20 cellular contexts compared by ENCODE assay signal in genomic region chr3:71709908-71710511, GRCh38. TPM values are rescaled to one million over a fixed set of nuclear protein-coding genes. Genes with fewer than 3 reads are reported as not detected.
DNase-seq lines count a peak whose midpoint lies in the region; ATAC-seq, FAIRE-seq and TF ChIP-seq lines count a peak whose summit lies in the region.
"Had no signal": no experiment of that assay in that cellular context is flagged by ENCODE, and none has a peak within 500 bp of the region (broad histone marks: within the 10 kb centered on the region; RNA-seq: fewer than 3 reads in every experiment).

No MANE protein-coding gene starts in this region.

- peaks cover 16% of the 10 kb centered on the region for H3K4me1 ChIP-seq in A549
- H3K4me1 ChIP-seq: ascending aorta, BE2C, foreskin keratinocyte had no signal

- H3K36me3 Mint-ChIP-seq in CD4-positive, alpha-beta T cell (ENCODE audit: low read depth) = peaks cover 71% of the 10 kb centered on the region

- no peaks in the 10 kb centered on the region for H3K27me3 Mint-ChIP-seq in CD4-positive, alpha-beta T cell

- 64% methylated on average over 9 of the region's 9 CpGs for WGBS in A549 (ENCODE audit: missing lambda C conversion rate)

- H3K9me3 Mint-ChIP-seq in CD4-positive, alpha-beta T cell = no peaks in the 10 kb centered on the region
- H3K9me3 Mint-ChIP-seq: activated T-helper 1 cell treated with anti-CD3 and anti-CD28 coated beads, Interleukin-12 subunit alpha, Interleukin-12 subunit beta, Interleukin-2, Interleukin-4 antibody, amounts not matched to agents 30 ng/mL and 10 ng/mL and 1 ng/mL, durations not matched to agents 14 hours and 24 hours and 36 hours had no signal

- TF ChIP-seq RAD21 in A549 (conservative IDR thresholded peaks at IDR 0.05 in 1 of 2, IDR thresholded peaks at IDR 0.05 in 1 of 2) = no peak

- CTCF ChIA-PET in A549 (lab: Yijun Ruan, JAX) = interaction anchor here (1.1 to 2.5 kb wide), 7 partner anchors 11 to 1376 kb away, joined by 3 to 10 read pairs (median 4); no protein-coding TSS in a partner anchor
- CTCF ChIA-PET in CD4-positive, alpha-beta T cell (lab: Charles Lee) = interaction anchor here (1.0 to 2.5 kb wide), 2 partner anchors 14 to 149 kb away, joined by 3 to 10 read pairs; no protein-coding TSS in a partner anchor

- H3K36me3 ChIP-seq in bronchial epithelial cell (ENCODE audit: control insufficient read depth, insufficient read depth, low read length) = no peaks in the 10 kb centered on the region
- H3K36me3 ChIP-seq: BE2C, thoracic aorta had no signal

- FAIRE-seq in A549 (lab: Jason Lieb, UNC) = no peak
- peak; percentile 13 for FAIRE-seq in bronchial epithelial cell (lab: Jason Lieb, UNC)
- FAIRE-seq: K562 had no signal

- no peak for TF ChIP-seq POLR2A in A549 (IDR thresholded peaks at IDR 0.05; ENCODE audit: low read length)

- POLR2A ChIA-PET in A549 (lab: Yijun Ruan, JAX) = no interaction called here
- POLR2A ChIA-PET in CD4-positive, alpha-beta T cell (lab: Charles Lee) = interaction anchor here (3.3 kb wide), 1 partner anchor 13 kb away, joined by 24 read pairs; the partner anchor contains the start of gene EIF4E3

- ATAC-seq in A549 (no peak), HG02870 (IDR thresholded peaks at IDR 0.05; ENCODE audit: unreplicated experiment) (no peak)
- peak; percentile 58 for ATAC-seq in CD4-positive, alpha-beta T cell (ENCODE audit: poor library complexity)

- TF ChIP-seq CTCF in A549 (IDR thresholded peaks at IDR 0.05) (no peak), bronchial epithelial cell (IDR thresholded peaks at IDR 0.05; ENCODE audit: insufficient read depth, low read length, severe bottlenecking) (no peak), dorsolateral prefrontal cortex (IDR thresholded peaks at IDR 0.05 in 54 of 56, conservative IDR thresholded peaks at IDR 0.05 in 2 of 56; ENCODE audit: low read depth in 1 of 56, partially characterized antibody in 56 of 56) (no peak)
- no peak for TF ChIP-seq CTCF in CD4-positive, alpha-beta T cell (IDR thresholded peaks at IDR 0.05)

- no peak for DNase-seq in A549 (ENCODE audit: low read depth in 1 of 2, low spot score in 1 of 2)
- no peak for DNase-seq in CD4-positive, alpha-beta T cell
- peak; percentile 18 for DNase-seq in NCI-H774 (lab: John Stamatoyannopoulos, UW)
- DNase-seq in bronchial epithelial cell (ENCODE audit: low read depth) = no peak
- DNase-seq in ureter (ENCODE audit: low spot score) = no peak
- no peak for DNase-seq in dorsolateral prefrontal cortex
- DNase-seq: activated CD4-positive, alpha-beta T cell treated with anti-CD3 and anti-CD28 coated beads, Interleukin-2, amount 50 U/mL, for 1 hour; BE2C; DMS79; foreskin keratinocyte; left cardiac atrium; NCI-H1092; occipital lobe; stimulated activated CD4-positive, alpha-beta T cell treated with anti-CD3 and anti-CD28 coated beads, Interleukin-4, amount 100 ng/mL, for 1 hour had no signal

- intact Hi-C loops in CD4-positive, alpha-beta T cell (cut with DNase I, micrococcal nuclease) = loop anchor here (5.0 to 10.0 kb wide), 8 partner anchors 42 to 1285 kb away; partner anchors contain the start of genes FOXP1 (in 1 of the 2), GPR27 (in 1 of the 2) and PPP4R2 (in 1 of the 2)
- intact Hi-C loops in dorsolateral prefrontal cortex (cut with DNase I) = loop anchor here (5.0 to 10.0 kb wide), 5 partner anchors 147 to 1375 kb away; no protein-coding TSS in a partner anchor

- H3K4me2 ChIP-seq in A549 = no peak overlapping the region

- H3K9me3 ChIP-seq in A549 = no peaks in the 10 kb centered on the region
- H3K9me3 ChIP-seq in CD4-positive, alpha-beta T cell (ENCODE audit: control insufficient read depth, low read length) = no peaks in the 10 kb centered on the region
- H3K9me3 ChIP-seq: ascending aorta, BE2C, thoracic aorta had no signal

- H3K27ac ChIP-seq in A549 (no peak overlapping the region), dorsolateral prefrontal cortex (peak overlapping the region in 22 of 59 donors; percentile 4 to 94 (median 35))
- no peak overlapping the region for H3K27ac ChIP-seq in CD4-positive, alpha-beta T cell (ENCODE audit: low read depth, low read length)
- H3K27ac ChIP-seq: ascending aorta, foreskin keratinocyte, thoracic aorta had no signal

- peak overlapping the region; percentile 80 for H3K27ac Mint-ChIP-seq in CD4-positive, alpha-beta T cell
- H3K27ac Mint-ChIP-seq: activated T-helper 1 cell treated with anti-CD3 and anti-CD28 coated beads, Interleukin-12 subunit alpha, Interleukin-12 subunit beta, Interleukin-2, Interleukin-4 antibody, amounts not matched to agents 30 ng/mL and 10 ng/mL and 1 ng/mL, durations not matched to agents 14 hours and 24 hours and 36 hours had no signal

- H3K4me3 Mint-ChIP-seq in CD4-positive, alpha-beta T cell = no peak overlapping the region
- H3K4me3 Mint-ChIP-seq: activated T-helper 1 cell treated with anti-CD3 and anti-CD28 coated beads, Interleukin-12 subunit alpha, Interleukin-12 subunit beta, Interleukin-2, Interleukin-4 antibody, amounts not matched to agents 30 ng/mL and 10 ng/mL and 1 ng/mL, durations not matched to agents 14 hours and 24 hours and 36 hours had no signal

- H3K4me1 Mint-ChIP-seq in CD4-positive, alpha-beta T cell (ENCODE audit: low read depth) = peaks cover 93% of the 10 kb centered on the region

- no peaks in the 10 kb centered on the region for H3K27me3 ChIP-seq in CD4-positive, alpha-beta T cell (ENCODE audit: control insufficient read depth, insufficient read depth, low read length)
- no peaks in the 10 kb centered on the region for H3K27me3 ChIP-seq in bronchial epithelial cell (ENCODE audit: control insufficient read depth, insufficient read depth, low read length)
- H3K27me3 ChIP-seq in dorsolateral prefrontal cortex = no peaks in the 10 kb centered on the region
- H3K27me3 ChIP-seq: ascending aorta, BE2C, foreskin keratinocyte had no signal

- H3K4me3 ChIP-seq in A549 = no peak overlapping the region
- H3K4me3 ChIP-seq in bronchial epithelial cell (ENCODE audit: low read depth, low read length) = no peak overlapping the region
- no peak overlapping the region for H3K4me3 ChIP-seq in dorsolateral prefrontal cortex
- H3K4me3 ChIP-seq: ascending aorta, K562, thoracic aorta had no signal

- no peak for TF ChIP-seq EP300 in A549 (IDR thresholded peaks at IDR 0.05)

TF ChIP-seq in A549, 52 proteins besides CTCF, POLR2A, EP300 and RAD21:
- TF ChIP-seq EHMT2 (IDR thresholded peaks at IDR 0.05; ENCODE audit: low read depth) (no peak), MAZ (IDR thresholded peaks at IDR 0.05; ENCODE audit: borderline replicate concordance, low read depth, low read length) (no peak), REST (IDR thresholded peaks at IDR 0.05) (peak; percentile 48; the same call in 1 of the 2 replicates)

RNA-seq across cellular contexts. Expression of gene EIF4E3, which starts 15.2 kb away (rescaled TPM):
- 4.6 and 5.5 TPM in 2 replicates for polyA plus RNA-seq in A549 (2011; rRNA removed)
- polyA plus RNA-seq in A549 (2012; cell fraction: cytosol; rRNA removed) = 0.87 and 1.0 TPM in 2 replicates
- polyA plus RNA-seq in A549 (2012; cell fraction: nucleus; rRNA removed) = 0.22 and 0.55 TPM in 2 replicates
- 2.3 to 2.8 TPM (median 2.7 TPM) in 3 replicates for polyA plus RNA-seq in A549 (2017; fragmentation: RNase III; extraction: RNeasy Plus Mini Kit Qiagen cat#74134 plus additional on column Dnase treatment)
- 2.6 and 2.7 TPM in 2 replicates for polyA minus RNA-seq in A549 (2011; rRNA and poly(A)+ RNA removed)
- 10 to 100 TPM; 48.2 to 50.4 TPM for total RNA-seq in CD4-positive, alpha-beta T cell
- 2.1 and 3.1 TPM in 2 replicates for total RNA-seq in bronchial epithelial cell
- total RNA-seq in ureter = 33.2 TPM
- total RNA-seq in dorsolateral prefrontal cortex = 100 to 1,000 TPM in 6 of 120 experiments, 10 to 100 TPM in 114; 42.7 to 110 (median 79.2) TPM

RNA-seq across cellular contexts. Expression of gene GPR27, which starts 43.6 kb away (rescaled TPM):
- polyA plus RNA-seq in A549 (2011; rRNA removed) = 1.1 and 1.7 TPM in 2 replicates
- polyA plus RNA-seq in A549 (2012; cell fraction: cytosol; rRNA removed) = 1.1 and 2.1 TPM in 2 replicates
- 1.6 and 1.7 TPM in 2 replicates for polyA plus RNA-seq in A549 (2012; cell fraction: nucleus; rRNA removed)
- polyA plus RNA-seq in A549 (2017; fragmentation: RNase III; extraction: RNeasy Plus Mini Kit Qiagen cat#74134 plus additional on column Dnase treatment) = 1.6 to 1.7 TPM (median 1.7 TPM) in 3 replicates
- polyA minus RNA-seq in A549 (2011; rRNA and poly(A)+ RNA removed) = 0.50 and 0.63 TPM in 2 replicates
- total RNA-seq in CD4-positive, alpha-beta T cell = 1 to 10 TPM in 1 of 2 experiments, under 1 TPM in 1; 0.84 to 1.1 TPM
- total RNA-seq in bronchial epithelial cell = 0.38 and 0.53 TPM in 2 replicates
- 16.3 TPM for total RNA-seq in ureter
- 10 to 100 TPM in 119 of 120 experiments, 1 to 10 TPM in 1; 9.3 to 32.2 (median 21.4) TPM for total RNA-seq in dorsolateral prefrontal cortex
- total RNA-seq: endothelial cell of umbilical vein, K562 had no signal
- polyA plus RNA-seq: K562 had no signal
